8 cellular contexts compared by ENCODE assay signal in the genomic region with DNA sequence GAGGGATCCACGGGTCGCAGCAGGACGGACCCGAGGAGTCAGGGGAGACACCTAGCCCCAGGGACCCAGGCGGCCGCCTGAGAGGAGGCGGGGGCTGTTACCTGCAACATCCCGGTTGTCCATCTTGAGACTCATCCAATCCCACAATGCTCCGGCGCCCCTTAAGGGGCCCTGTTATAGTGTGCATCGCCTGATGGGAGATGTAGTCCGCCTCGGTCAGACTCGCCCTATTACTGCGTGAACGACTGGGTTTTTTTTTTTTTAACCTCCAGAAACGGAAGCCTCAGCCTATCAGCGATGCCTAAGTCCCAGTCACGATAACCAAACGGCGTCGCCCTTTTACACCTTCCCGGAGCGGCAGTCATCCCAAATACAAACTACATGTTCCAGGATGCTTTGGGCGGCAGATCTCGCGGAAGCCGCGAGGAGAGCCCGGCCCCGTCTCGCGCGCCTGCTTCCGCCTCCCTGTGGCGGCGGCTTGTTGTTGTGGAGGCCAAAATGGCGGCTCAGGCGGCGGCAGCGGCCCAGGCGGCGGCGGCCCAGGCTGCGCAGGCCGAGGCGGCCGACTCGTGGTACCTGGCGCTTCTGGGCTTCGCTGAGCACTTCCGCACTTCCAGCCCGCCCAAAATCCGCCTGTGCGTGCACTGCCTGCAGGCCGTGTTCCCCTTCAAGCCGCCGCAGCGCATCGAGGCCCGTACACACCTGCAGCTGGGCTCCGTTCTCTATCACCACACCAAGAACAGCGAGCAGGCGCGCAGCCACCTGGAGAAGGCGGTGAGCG. TPM values are rescaled to one million over a fixed set of nuclear protein-coding genes. Genes with fewer than 3 reads are reported as not detected.
A peak's percentile ranks its signal among the peaks of the same experiment; 100 is the strongest.
DNase-seq lines count a peak whose midpoint lies in the region; ATAC-seq and TF ChIP-seq lines count a peak whose summit lies in the region.

MAU2 (plus strand) TSS at position 468 of the 781 bp plus-strand sequence; CDS start at position 499, 31 bp downstream.
A gene with protein sequence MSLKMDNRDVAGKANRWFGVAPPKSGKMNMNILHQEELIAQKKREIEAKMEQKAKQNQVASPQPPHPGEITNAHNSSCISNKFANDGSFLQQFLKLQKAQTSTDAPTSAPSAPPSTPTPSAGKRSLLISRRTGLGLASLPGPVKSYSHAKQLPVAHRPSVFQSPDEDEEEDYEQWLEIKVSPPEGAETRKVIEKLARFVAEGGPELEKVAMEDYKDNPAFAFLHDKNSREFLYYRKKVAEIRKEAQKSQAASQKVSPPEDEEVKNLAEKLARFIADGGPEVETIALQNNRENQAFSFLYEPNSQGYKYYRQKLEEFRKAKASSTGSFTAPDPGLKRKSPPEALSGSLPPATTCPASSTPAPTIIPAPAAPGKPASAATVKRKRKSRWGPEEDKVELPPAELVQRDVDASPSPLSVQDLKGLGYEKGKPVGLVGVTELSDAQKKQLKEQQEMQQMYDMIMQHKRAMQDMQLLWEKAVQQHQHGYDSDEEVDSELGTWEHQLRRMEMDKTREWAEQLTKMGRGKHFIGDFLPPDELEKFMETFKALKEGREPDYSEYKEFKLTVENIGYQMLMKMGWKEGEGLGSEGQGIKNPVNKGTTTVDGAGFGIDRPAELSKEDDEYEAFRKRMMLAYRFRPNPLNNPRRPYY (minus strand): TSS at position 148 of the 781 bp plus-strand sequence. CDS start 13 bp downstream, at position 135.

- H3K4me3 Mint-ChIP-seq in activated B cell treated with CpG ODN at 0.5 μM for 24 hours = peak within 1 kb of the TSS; percentile 98

- peaks cover 43% of the 10 kb centered on the region for H3K36me3 Mint-ChIP-seq in activated B cell treated with CpG ODN at 0.5 μM for 24 hours (ENCODE audit: low read depth)

- DNase-seq in AG08396 (ENCODE audit: low spot score) = peak; percentile 97
- peak; percentile 91 for DNase-seq in NCI-H2227 (lab: John Stamatoyannopoulos, UW; ENCODE audit: unreplicated experiment)
- DNase-seq in activated B cell treated with CpG ODN at 0.5 μM for 24 hours = peak; percentile 82
- DNase-seq in caudate nucleus (lab: John Stamatoyannopoulos, UW) = peak; percentile 25 to 99 (median 88)
- DNase-seq in iris pigment epithelial cell (ENCODE audit: low read depth) = peak; percentile 93
- peak; percentile 84 to 85 for DNase-seq in stimulated activated CD4-positive, alpha-beta T cell treated with anti-CD3 and anti-CD28 coated beads, Interleukin-12 subunit alpha, Interleukin-12 subunit beta, amount 100 ng/mL, for 24 hours (ENCODE audit: low read depth in 2 of 2)

- no peaks in the 10 kb centered on the region for H3K9me3 Mint-ChIP-seq in activated B cell treated with CpG ODN at 0.5 μM for 24 hours

- H3K27ac Mint-ChIP-seq in activated B cell treated with CpG ODN at 0.5 μM for 24 hours = peak within 1 kb of the TSS; percentile 100

- intact Hi-C loops in activated B cell treated with CpG ODN at 0.5 μM for 24 hours (cut with micrococcal nuclease) = loop anchor here (1.0 to 10.0 kb wide), 10 partner anchors 44 to 401 kb away; partner anchors contain the start of genes ARMC6, BORCS8, COPE and DDX49

- H3K27me3 Mint-ChIP-seq in activated B cell treated with CpG ODN at 0.5 μM for 24 hours = no peaks in the 10 kb centered on the region

- ATAC-seq in GM18873 (IDR thresholded peaks at IDR 0.05; ENCODE audit: low FRiP score, unreplicated experiment) = peak; percentile 84
- ATAC-seq in HG03139 (IDR thresholded peaks at IDR 0.05; ENCODE audit: unreplicated experiment) = peak; percentile 89
- peak; percentile 92 for ATAC-seq in activated B cell treated with CpG ODN at 0.5 μM for 24 hours (ENCODE audit: low read depth)

- peak within 1 kb of the TSS; percentile 95 for H3K27ac ChIP-seq in caudate nucleus (ENCODE audit: low read depth, low read length)

- CTCF ChIA-PET in activated B cell treated with CpG ODN at 0.5 μM for 24 hours (lab: Charles Lee) = no interaction called here

- POLR2A ChIA-PET in activated B cell treated with CpG ODN at 0.5 μM for 24 hours (lab: Charles Lee) = interaction anchor here (1.2 kb wide), 1 partner anchor 195 kb away, joined by 3 read pairs; the partner anchor contains the start of gene TSSK6

- peaks cover 42% of the 10 kb centered on the region for H3K4me1 Mint-ChIP-seq in activated B cell treated with CpG ODN at 0.5 μM for 24 hours

- no peak for TF ChIP-seq CTCF in activated B cell treated with CpG ODN at 0.5 μM for 24 hours (IDR thresholded peaks at IDR 0.05)

RNA-seq across cellular contexts. Expression of gene MAU2, which starts in this region (rescaled TPM):
- total RNA-seq in activated B cell treated with CpG ODN at 0.5 μM for 24 hours = 107 and 126 TPM in 2 replicates

RNA-seq across cellular contexts. Expression of the second gene that starts in this region (rescaled TPM):
- 68.6 and 73.0 TPM in 2 replicates for total RNA-seq in activated B cell treated with CpG ODN at 0.5 μM for 24 hours

Comparison
In these comparisons a context has a peak if more than half of its experiments do, and no peak if none do; other contexts are left out.
1. Peak in every context shown above with its lines: DNase-seq, ATAC-seq and H3K27ac ChIP-seq.